Comparison of ENCODE assay signal across 8 cellular contexts in genomic region chr7:100101016-100101862, GRCh38. TPM values are rescaled to one million over a fixed set of nuclear protein-coding genes. Genes with fewer than 3 reads are reported as not detected.
DNase-seq lines count a peak whose midpoint lies in the region; ATAC-seq, FAIRE-seq and TF ChIP-seq lines count a peak whose summit lies in the region.

A gene with protein sequence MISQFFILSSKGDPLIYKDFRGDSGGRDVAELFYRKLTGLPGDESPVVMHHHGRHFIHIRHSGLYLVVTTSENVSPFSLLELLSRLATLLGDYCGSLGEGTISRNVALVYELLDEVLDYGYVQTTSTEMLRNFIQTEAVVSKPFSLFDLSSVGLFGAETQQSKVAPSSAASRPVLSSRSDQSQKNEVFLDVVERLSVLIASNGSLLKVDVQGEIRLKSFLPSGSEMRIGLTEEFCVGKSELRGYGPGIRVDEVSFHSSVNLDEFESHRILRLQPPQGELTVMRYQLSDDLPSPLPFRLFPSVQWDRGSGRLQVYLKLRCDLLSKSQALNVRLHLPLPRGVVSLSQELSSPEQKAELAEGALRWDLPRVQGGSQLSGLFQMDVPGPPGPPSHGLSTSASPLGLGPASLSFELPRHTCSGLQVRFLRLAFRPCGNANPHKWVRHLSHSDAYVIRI (plus strand): TSS chr7:100101643. CDS start chr7:100101715, 72 bp downstream.
MCM7 (minus strand) TSS chr7:100101397; CDS start chr7:100101294, 103 bp downstream.

- intact Hi-C loops in cardiac septum (cut with DNase I) (loop anchor here (2.0 kb wide), 1 partner anchor 26 kb away; the partner anchor contains the start of gene MBLAC1), posterior cingulate gyrus (cut with DNase I) (loop anchor here (1.0 to 2.0 kb wide), 2 partner anchors 18 to 26 kb away; partner anchors contain the start of genes CNPY4, MBLAC1 and TAF6)

- peaks cover 35% of the 10 kb centered on the region for H3K36me3 Mint-ChIP-seq in T-cell

- DNase-seq in GM12891 (ENCODE audit: insufficient read length, low spot score): peak; percentile 99
- DNase-seq in NCI-H1436 treated with DMSO at 0.1 percent for 48 hours (lab: John Stamatoyannopoulos, UW): peak; percentile 90
- DNase-seq in T-cell: peak; percentile 83 to 97 (median 93)
- peak; percentile 100 for DNase-seq in cardiac septum (ENCODE audit: low spot score)
- DNase-seq in posterior cingulate gyrus: peak; percentile 99 to 100 (median 100)
- DNase-seq in upper lobe of left lung: peak; percentile 98 to 99

- TF ChIP-seq CTCF in upper lobe of left lung (IDR thresholded peaks at IDR 0.05): no peak

- no peaks in the 10 kb centered on the region for H3K27me3 Mint-ChIP-seq in T-cell

- WGBS in adipose tissue, 3 donors: 0 to 1% (median 0%) methylated on average over 77 to 80 of the region's 80 CpGs
- WGBS in upper lobe of left lung, 2 donors: 0% methylated on average over 34 to 37 of the region's 80 CpGs

- POLR2A ChIA-PET in T-cell (lab: Charles Lee): interaction anchor here (0.6 to 2.5 kb wide), 10 partner anchors 19 to 543 kb away, joined by 3 to 19 read pairs (median 4); partner anchors contain the start of genes MBLAC1 (in 1 of the 2), TRIM4 (in 1 of the 2) and ZNF655 (in 1 of the 2)

- H3K4me1 ChIP-seq in upper lobe of left lung: peaks cover 19 to 30% (median 21%) of the 10 kb centered on the region in 4 donors

- H3K36me3 ChIP-seq in upper lobe of left lung: peaks cover 22 to 66% (median 54%) of the 10 kb centered on the region in 4 donors

- H3K27me3 ChIP-seq in upper lobe of left lung: no peaks in the 10 kb centered on the region

- H3K4me3 Mint-ChIP-seq in T-cell: peak within 1 kb of the TSS; percentile 91 to 96 (median 92)

- TF ChIP-seq POLR2A in GM12891 (IDR thresholded peaks at IDR 0.05; ENCODE audit: low read depth, low read length) (peak; percentile 79), upper lobe of left lung (IDR thresholded peaks at IDR 0.05) (peak in 1 of 4 donors; percentile 41)

- peak; percentile 73 for ATAC-seq in HG02840 (IDR thresholded peaks at IDR 0.05; ENCODE audit: low FRiP score, unreplicated experiment)
- ATAC-seq in T-cell (replicated peaks in 1 of 4): peak; percentile 86 to 89 (median 88)
- ATAC-seq in upper lobe of left lung (ENCODE audit: low FRiP score in 2 of 2): peak; percentile 97 to 98

- peaks cover 37 to 47% (median 39%) of the 10 kb centered on the region in 3 donors for H3K4me1 Mint-ChIP-seq in T-cell

- TF ChIP-seq EP300 in upper lobe of left lung (IDR thresholded peaks at IDR 0.05): no peak

- CTCF ChIA-PET in T-cell (lab: Charles Lee): interaction anchor here in 1 of 2 donors (0.6 to 2.7 kb wide), 5 partner anchors 19 to 182 kb away, joined by 3 to 18 read pairs (median 4); partner anchors contain the start of gene TRIM4

- peak within 1 kb of the TSS; percentile 94 to 96 for H3K27ac Mint-ChIP-seq in T-cell

- H3K27ac ChIP-seq in adipose tissue (ENCODE audit: low read depth, low read length) (peak within 1 kb of the TSS; percentile 25), upper lobe of left lung (peak within 1 kb of the TSS; percentile 93 to 99 (median 95))

- no peaks in the 10 kb centered on the region for H3K9me3 Mint-ChIP-seq in T-cell

- peak within 1 kb of the TSS; percentile 75 to 100 (median 86) for H3K4me3 ChIP-seq in upper lobe of left lung

- H3K9me3 ChIP-seq in upper lobe of left lung: no peaks in the 10 kb centered on the region

- peak; percentile 99 for FAIRE-seq in GM12891 (lab: Jason Lieb, UNC)

TF ChIP-seq in GM12891, 5 proteins besides CTCF, POLR2A, EP300 and RAD21:
- TF ChIP-seq PAX5 (IDR thresholded peaks at IDR 0.05; ENCODE audit: insufficient read depth, low read length, severe bottlenecking) (peak; percentile 6), TAF1 (IDR thresholded peaks at IDR 0.05; ENCODE audit: low read depth, low read length) (peak; percentile 43; the same call in 1 of the 2 replicates), POU2F2 (IDR thresholded peaks at IDR 0.05; ENCODE audit: low read depth, low read length) (no peak; the same call in 1 of the 2 replicates), SPI1 (IDR thresholded peaks at IDR 0.05; ENCODE audit: low read depth, low read length) (no peak), POLR2AphosphoS5 (IDR thresholded peaks at IDR 0.05; ENCODE audit: low read depth, low read length) (peak; percentile 85)

RNA-seq across cellular contexts. Expression of the first gene that starts in this region (rescaled TPM):
- polyA plus RNA-seq in GM12891 (2012; ENCODE audit: low read depth, missing spikeins): 9.1 TPM
- total RNA-seq in T-cell: 10 to 100 TPM in 3 of 5 donors, 1 to 10 TPM in 2; 5.5 to 18.7 (median 11.6) TPM
- 10 to 100 TPM; 12.2 to 15.5 (median 13.5) TPM for polyA plus RNA-seq in adipose tissue
- total RNA-seq in cardiac septum: 13.7 TPM
- total RNA-seq in upper lobe of left lung: 100 to 1,000 TPM in 1 of 6 donors, 10 to 100 TPM in 5; 17.3 to 142 (median 19.4) TPM

RNA-seq across cellular contexts. Expression of gene MCM7, which starts in this region (rescaled TPM):
- polyA plus RNA-seq in GM12891 (2012; ENCODE audit: low read depth, missing spikeins): 180 TPM
- 100 to 1,000 TPM in 4 of 5 donors, 10 to 100 TPM in 1; 95.2 to 181 (median 164) TPM for total RNA-seq in T-cell
- 10 to 100 TPM; 36.2 to 47.5 (median 39.9) TPM for polyA plus RNA-seq in adipose tissue
- total RNA-seq in cardiac septum: 20.5 TPM
- 10 to 100 TPM; 29.3 to 78.6 (median 44.1) TPM for total RNA-seq in upper lobe of left lung

Comparison
In these comparisons a context has a peak if more than half of its experiments do, and no peak if none do; other contexts are left out.
1. Peak in every context shown above with its lines: DNase-seq, ATAC-seq, H3K4me3 ChIP-seq and H3K27ac ChIP-seq.